8 cellular contexts compared by ENCODE assay signal in the genomic region with DNA sequence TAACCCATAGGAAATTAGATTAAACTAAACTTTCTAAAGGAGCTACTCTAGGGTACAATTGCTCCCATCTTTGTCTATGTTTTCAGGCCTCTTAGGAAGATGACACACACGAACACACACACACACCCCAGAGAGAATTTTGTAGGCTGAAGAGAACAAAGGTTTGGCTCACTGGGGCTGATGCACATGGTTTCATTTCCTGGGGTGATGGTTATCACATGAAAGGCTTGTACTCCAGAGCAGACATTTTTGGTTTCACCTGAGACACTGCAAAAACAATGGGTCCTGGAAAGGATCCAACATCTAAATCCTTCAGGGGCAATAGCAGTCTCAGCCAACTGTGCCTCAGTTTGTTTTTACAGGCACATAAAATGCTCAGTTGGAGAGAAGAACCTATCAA.
A peak's percentile ranks its signal among the peaks of the same experiment; 100 is the strongest.
DNase-seq lines count a peak whose midpoint lies in the region; ATAC-seq and TF ChIP-seq lines count a peak whose summit lies in the region.

No MANE protein-coding gene starts in this region.

- H3K27me3 ChIP-seq in OCI-LY3 (ENCODE audit: low read depth, low read length): no peaks in the 10 kb centered on the region

- DNase-seq in stimulated activated CD4-positive, alpha-beta T cell treated with anti-CD3 and anti-CD28 coated beads, Interleukin-4, amount 100 ng/mL, for 24 hours: peak; percentile 67
- DNase-seq in NCI-H2196 treated with DMSO at 0.1 percent for 48 hours (lab: John Stamatoyannopoulos, UW; ENCODE audit: unreplicated experiment) (no peak), COLO829 (ENCODE audit: low spot score) (no peak), HCEC 1CT (no peak)

- peak overlapping the region; percentile 58 for H3K4me2 ChIP-seq in OCI-LY3 (ENCODE audit: low read length)

- peaks cover 18% of the 10 kb centered on the region for H3K36me3 ChIP-seq in OCI-LY3 (replicated peaks; ENCODE audit: low read depth, low read length)

- peak overlapping the region; percentile 50 for H3K27ac ChIP-seq in OCI-LY3 (ENCODE audit: low read length)

- peak overlapping the region; percentile 29 for H3K4me3 ChIP-seq in OCI-LY3 (ENCODE audit: low read length)

- peaks cover 26% of the 10 kb centered on the region for H3K36me3 Mint-ChIP-seq in activated naive CD4-positive, alpha-beta T cell treated with anti-CD3 and anti-CD28 coated beads, Interleukin-2, amount 50 U/mL, for 24 hours

- peak overlapping the region; percentile 8; the same call in 1 of the 2 replicates for H3K9ac ChIP-seq in OCI-LY3 (ENCODE audit: low read length)

- H3K4me1 ChIP-seq in OCI-LY3 (ENCODE audit: low read length): peaks cover 54% of the 10 kb centered on the region

- H2AFZ ChIP-seq in OCI-LY3 (ENCODE audit: low read depth, low read length): no peak overlapping the region

- peak overlapping the region; percentile 73 for H3K4me3 Mint-ChIP-seq in activated naive CD4-positive, alpha-beta T cell treated with anti-CD3 and anti-CD28 coated beads, Interleukin-2, amount 50 U/mL, for 24 hours

- no peaks in the 10 kb centered on the region for H3K9me3 ChIP-seq in OCI-LY3 (ENCODE audit: insufficient read depth, low read length)

- no peaks in the 10 kb centered on the region for H3K27me3 Mint-ChIP-seq in activated naive CD4-positive, alpha-beta T cell treated with anti-CD3 and anti-CD28 coated beads, Interleukin-2, amount 50 U/mL, for 24 hours

- peaks cover 6% of the 10 kb centered on the region for H3K9me3 Mint-ChIP-seq in activated naive CD4-positive, alpha-beta T cell treated with anti-CD3 and anti-CD28 coated beads, Interleukin-2, amount 50 U/mL, for 24 hours

- peaks cover 72% of the 10 kb centered on the region for H3K4me1 Mint-ChIP-seq in activated naive CD4-positive, alpha-beta T cell treated with anti-CD3 and anti-CD28 coated beads, Interleukin-2, amount 50 U/mL, for 24 hours

- peaks cover 66% of the 10 kb centered on the region for H3K79me2 ChIP-seq in OCI-LY3 (ENCODE audit: low read length)

- ATAC-seq in GM19467 (IDR thresholded peaks at IDR 0.05; ENCODE audit: unreplicated experiment): peak; percentile 56
- ATAC-seq in GM18511 (IDR thresholded peaks at IDR 0.05; ENCODE audit: unreplicated experiment): no peak

- peak overlapping the region; percentile 97 for H3K27ac Mint-ChIP-seq in activated naive CD4-positive, alpha-beta T cell treated with anti-CD3 and anti-CD28 coated beads, Interleukin-2, amount 50 U/mL, for 24 hours

- no peak for TF ChIP-seq CTCF in OCI-LY3 (IDR thresholded peaks at IDR 0.05; ENCODE audit: low read depth, low read length)

- 0 out of 2 replicates have a peak, but pooled peaks cover 2% of the 10 kb centered on the region for H4K20me1 ChIP-seq in OCI-LY3 (ENCODE audit: insufficient read depth, low read length)
